ENCODE assay signal across 8 cellular contexts in genomic region chr1:180515857-180516388, GRCh38.
DNase-seq lines count a peak whose midpoint lies in the region; ATAC-seq lines count a peak whose summit lies in the region.

No MANE protein-coding gene starts in this region.

- ATAC-seq in GM19023 (IDR thresholded peaks at IDR 0.05; ENCODE audit: unreplicated experiment) (peak; percentile 85), HG03280 (IDR thresholded peaks at IDR 0.05; ENCODE audit: unreplicated experiment) (peak; percentile 94)
- ATAC-seq in activated CD4-positive, CD25-positive, alpha-beta regulatory T cell treated with anti-CD3 and anti-CD28 coated beads, Interleukin-2, amount 50 U/mL, for 24 hours = peak; percentile 86

- DNase-seq in Ammon's horn (ENCODE audit: low spot score) (peak; percentile 92), NCI-H446 (lab: John Stamatoyannopoulos, UW) (peak; percentile 85 to 94), cerebellar cortex (ENCODE audit: low spot score) (peak; percentile 89), left kidney (ENCODE audit: low read depth, low spot score) (peak; percentile 89)
- peak in 2 of 3 donors; percentile 13 to 22 for DNase-seq in stimulated activated CD4-positive, alpha-beta T cell treated with anti-CD3 and anti-CD28 coated beads, TNF-alpha, amount 100 ng/mL, for 1 hour (ENCODE audit: low read depth in 3 of 3, low spot score in 1 of 3)

Comparison
In these comparisons a context has a peak if more than half of its experiments do, and no peak if none do; other contexts are left out.
1. Peak in every context shown above with its lines: DNase-seq and ATAC-seq.
2. DNase-seq: peak in every context shown above with its lines; median percentile 92 in Ammon's horn; 90 in NCI-H446; 89 in cerebellar cortex; 89 in left kidney; 18 in stimulated activated CD4-positive, alpha-beta T cell treated with anti-CD3 and anti-CD28 coated beads, TNF-alpha, amount 100 ng/mL, for 1 hour.